Comparison of ENCODE assay signal across 1 cellular context in genomic region chr9:40106003-40106782, GRCh38.
TF ChIP-seq lines count a peak whose summit lies in the region.

No MANE protein-coding gene starts in this region.

TF ChIP-seq in HepG2, 621 proteins besides CTCF, POLR2A, EP300 and RAD21 (continued from another document):
- peak; percentile 49 for TF ChIP-seq ZNF687 (CRISPR knock-in tag; IDR thresholded peaks at IDR 0.05)
- peak; percentile 75 for TF ChIP-seq ZNF646 (CRISPR knock-in tag; IDR thresholded peaks at IDR 0.05)
- TF ChIP-seq ZBTB14 (CRISPR knock-in tag; IDR thresholded peaks at IDR 0.05): peak; percentile 52; the same call in 1 of the 2 replicates
- TF ChIP-seq YY1 (IDR thresholded peaks at IDR 0.05; ENCODE audit: insufficient read depth, insufficient replicate concordance, low read depth, low read length): peak; percentile 37
TF ChIP-seq in HepG2: peak in this region for 10; not testable (repeated sequence) for 611.
